Comparison of ENCODE assay signal across 20 cellular contexts in the genomic region with DNA sequence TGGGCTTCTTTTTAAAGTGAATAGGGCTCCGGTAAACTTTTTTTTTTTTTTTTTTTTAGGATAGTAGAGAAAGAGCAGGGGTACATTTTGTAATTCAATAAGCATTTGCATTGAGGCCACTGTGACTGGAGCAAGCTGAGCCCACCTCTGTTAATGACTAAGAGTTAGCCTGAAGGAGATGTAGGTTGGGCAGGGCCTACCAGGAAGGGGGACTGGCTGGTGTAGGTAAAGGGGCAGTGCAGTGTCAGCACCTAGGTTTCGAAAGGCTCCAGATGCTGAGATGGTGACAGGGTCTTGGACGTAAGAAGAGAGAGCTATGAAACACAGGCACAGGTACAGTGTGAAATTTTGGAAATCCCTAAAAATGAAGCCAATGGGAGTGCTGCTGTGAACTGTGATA. TPM values are rescaled to one million over a fixed set of nuclear protein-coding genes. Genes with fewer than 3 reads are reported as not detected.
A peak's percentile ranks its signal among the peaks of the same experiment; 100 is the strongest.
DNase-seq lines count a peak whose midpoint lies in the region; TF ChIP-seq lines count a peak whose summit lies in the region.
"Had no signal": no experiment of that assay in that cellular context is flagged by ENCODE, and none has a peak within 500 bp of the region (broad histone marks: within the 10 kb centered on the region; RNA-seq: fewer than 3 reads in every experiment).

No MANE protein-coding gene starts in this region.

- H3K4me3 ChIP-seq in HEK293 (ENCODE audit: low read depth, low read length) (no peak overlapping the region), muscle layer of colon (ENCODE audit: low read depth in 1 of 2, low read length in 2 of 2) (no peak overlapping the region), thymus (ENCODE audit: low read length) (no peak overlapping the region), SJCRH30 (no peak overlapping the region)
- H3K4me3 ChIP-seq: adrenal gland, cardiac muscle cell, suprapubic skin had no signal

- in situ Hi-C loops in ACHN (cut with HindIII; ENCODE audit: low pct_ligation_motif_present, low pct_unique_long_range_greater_than_20kb, low sequenced_read_pairs) = no loop called here

- peak overlapping the region; percentile 73 for H3K27ac Mint-ChIP-seq in chondrocyte (ENCODE audit: unreplicated experiment)
- H3K27ac Mint-ChIP-seq: activated CD4-positive, alpha-beta T cell treated with anti-CD3 and anti-CD28 coated beads, Interleukin-2, amount 10 ng/mL, durations not matched to agents 24 days and 14 days had no signal

- no peak overlapping the region for H3K4me3 Mint-ChIP-seq in chondrocyte (ENCODE audit: unreplicated experiment)
- H3K4me3 Mint-ChIP-seq: activated CD4-positive, alpha-beta T cell treated with anti-CD3 and anti-CD28 coated beads, Interleukin-2, amount 10 ng/mL, durations not matched to agents 24 days and 14 days; immature natural killer cell had no signal

- POLR2A ChIA-PET in HEK293 (lab: Yijun Ruan, JAX) = interaction anchor here (0.6 kb wide), 1 partner anchor 1163 kb away, joined by 3 read pairs; no protein-coding TSS in a partner anchor

- H3K27me3 Mint-ChIP-seq in chondrocyte (ENCODE audit: low read depth) = no peaks in the 10 kb centered on the region
- H3K27me3 Mint-ChIP-seq: activated CD4-positive, alpha-beta T cell treated with anti-CD3 and anti-CD28 coated beads, Interleukin-2, amount 10 ng/mL, durations not matched to agents 24 days and 14 days; naive thymus-derived CD4-positive, alpha-beta T cell had no signal

- DNase-seq in chondrocyte (ENCODE audit: low spot score) (no peak), ACHN (no peak), SJCRH30 (no peak), NCI-H446 (lab: John Stamatoyannopoulos, UW) (no peak)
- DNase-seq: activated CD4-positive, alpha-beta T cell treated with anti-CD3 and anti-CD28 coated beads, Interleukin-2, amount 10 ng/mL, durations not matched to agents 24 days and 14 days; adrenal gland; COR-L47; glutamatergic neuron; immature natural killer cell; naive thymus-derived CD4-positive, alpha-beta T cell; NCI-H1105; NCI-H2081; NCI-H510A treated with DMSO at 0.1 percent for 48 hours; posterior cingulate gyrus; SHP77 had no signal

- H3K36me3 Mint-ChIP-seq in chondrocyte (ENCODE audit: low read depth) = no peaks in the 10 kb centered on the region

- H3K9me3 ChIP-seq in HEK293 (ENCODE audit: control insufficient read depth, insufficient read depth, low read depth, low read length) (no peaks in the 10 kb centered on the region), muscle layer of colon (ENCODE audit: low read length) (no peaks in the 10 kb centered on the region), thymus (ENCODE audit: control insufficient read depth) (no peaks in the 10 kb centered on the region), SJCRH30 (replicated peaks) (no peaks in the 10 kb centered on the region)
- H3K9me3 ChIP-seq: adrenal gland, suprapubic skin had no signal

- CTCF ChIA-PET in HEK293 (lab: Yijun Ruan, JAX) = interaction anchor here (1.2 kb wide), 1 partner anchor 9 kb away, joined by 4 read pairs; no protein-coding TSS in a partner anchor

- no peaks in the 10 kb centered on the region for H3K36me3 ChIP-seq in HEK293 (ENCODE audit: control insufficient read depth in 2 of 2, insufficient read depth in 1 of 2, low read length in 2 of 2)
- no peaks in the 10 kb centered on the region for H3K36me3 ChIP-seq in muscle layer of colon (ENCODE audit: insufficient read depth, low read length)
- H3K36me3 ChIP-seq in thymus (ENCODE audit: control insufficient read depth, insufficient read depth) = no peaks in the 10 kb centered on the region
- H3K36me3 ChIP-seq in SJCRH30 = no peaks in the 10 kb centered on the region
- H3K36me3 ChIP-seq: adrenal gland, cardiac muscle cell had no signal

- H3K4me1 ChIP-seq in HEK293 (ENCODE audit: control insufficient read depth, insufficient read depth, low read length) (peaks cover 9% of the 10 kb centered on the region), muscle layer of colon (ENCODE audit: insufficient read depth, low read length) (peaks cover 70% of the 10 kb centered on the region), thymus (ENCODE audit: control insufficient read depth, insufficient read depth, low read length) (peaks cover 51% of the 10 kb centered on the region), SJCRH30 (no peaks in the 10 kb centered on the region)

- peaks cover 68% of the 10 kb centered on the region for H3K4me1 Mint-ChIP-seq in chondrocyte (ENCODE audit: low read depth)

- H3K27ac ChIP-seq in HEK293 (ENCODE audit: extremely low read depth, low read depth, low read length) (no peak overlapping the region), muscle layer of colon (ENCODE audit: low read depth, low read length) (peak overlapping the region; percentile 50), thymus (ENCODE audit: low read depth) (peak overlapping the region; percentile 56), SJCRH30 (no peak overlapping the region)
- H3K27ac ChIP-seq: suprapubic skin had no signal

- TF ChIP-seq CTCF in HEK293 (tag by site-specific recombination; IDR thresholded peaks at IDR 0.05) (no peak), chondrocyte (IDR thresholded peaks at IDR 0.05) (no peak)

- H3K27me3 ChIP-seq in muscle layer of colon (ENCODE audit: control insufficient read depth in 1 of 2, insufficient read depth in 2 of 2, low read length in 2 of 2) (no peaks in the 10 kb centered on the region), thymus (ENCODE audit: control insufficient read depth, insufficient read depth) (no peaks in the 10 kb centered on the region), SJCRH30 (no peaks in the 10 kb centered on the region)
- H3K27me3 ChIP-seq: adrenal gland, cardiac muscle cell, suprapubic skin had no signal

- no peak overlapping the region for H3K9ac ChIP-seq in muscle layer of colon (ENCODE audit: low read length)

- 89% methylated on average over 3 of the region's 3 CpGs for WGBS in thymus

- H3K9me3 Mint-ChIP-seq in chondrocyte (ENCODE audit: low read depth) = no peaks in the 10 kb centered on the region
- H3K9me3 Mint-ChIP-seq: activated CD4-positive, alpha-beta T cell treated with anti-CD3 and anti-CD28 coated beads, Interleukin-2, amount 10 ng/mL, durations not matched to agents 24 days and 14 days; immature natural killer cell had no signal

TF ChIP-seq in HEK293, 187 proteins besides CTCF, POLR2A, EP300 and RAD21:
- no peak for TF ChIP-seq ZNF561 (tag by site-specific recombination; IDR thresholded peaks at IDR 0.05; ENCODE audit: borderline replicate concordance)
- TF ChIP-seq ZNF449 (tag by site-specific recombination; IDR thresholded peaks at IDR 0.05) = peak; percentile 61; the same call in 1 of the 2 replicates
- TF ChIP-seq, protein P1, sequence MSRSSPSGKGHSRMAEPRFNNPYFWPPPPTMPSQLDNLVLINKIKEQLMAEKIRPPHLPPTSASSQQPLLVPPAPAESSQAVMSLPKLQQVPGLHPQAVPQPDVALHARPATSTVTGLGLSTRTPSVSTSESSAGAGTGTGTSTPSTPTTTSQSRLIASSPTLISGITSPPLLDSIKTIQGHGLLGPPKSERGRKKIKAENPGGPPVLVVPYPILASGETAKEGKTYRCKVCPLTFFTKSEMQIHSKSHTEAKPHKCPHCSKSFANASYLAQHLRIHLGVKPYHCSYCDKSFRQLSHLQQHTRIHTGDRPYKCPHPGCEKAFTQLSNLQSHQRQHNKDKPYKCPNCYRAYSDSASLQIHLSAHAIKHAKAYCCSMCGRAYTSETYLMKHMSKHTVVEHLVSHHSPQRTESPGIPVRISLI (tag by site-specific recombination; IDR thresholded peaks at IDR 0.05) = no peak
- TF ChIP-seq ZBTB11 (tag by site-specific recombination; conservative IDR thresholded peaks at IDR 0.05; ENCODE audit: low read depth) = no peak

RNA-seq across cellular contexts. Expression of gene LPP, which starts 30.7 kb away (rescaled TPM):
- total RNA-seq in chondrocyte = 174 to 295 TPM (median 288 TPM) in 3 replicates
- 6.5 TPM for polyA plus RNA-seq in thymus
- 0.04 and 0.05 TPM in 2 replicates for total RNA-seq in SJCRH30 (2014; rRNA removed; shearing (Covaris generic))

Comparison
In these comparisons a context has a peak if more than half of its experiments do, and no peak if none do; other contexts are left out.
1. H3K27ac ChIP-seq: peak in muscle layer of colon (single experiment) and thymus (single experiment); none in HEK293 (single experiment) and SJCRH30 (single experiment).
2. RNA of gene LPP, which starts 30.7 kb away (total RNA-seq): 174 to 295 TPM in chondrocyte; 0.04 to 0.05 TPM in SJCRH30; every median in the first group is over 100 times any median in the second.